In the genomic region with DNA sequence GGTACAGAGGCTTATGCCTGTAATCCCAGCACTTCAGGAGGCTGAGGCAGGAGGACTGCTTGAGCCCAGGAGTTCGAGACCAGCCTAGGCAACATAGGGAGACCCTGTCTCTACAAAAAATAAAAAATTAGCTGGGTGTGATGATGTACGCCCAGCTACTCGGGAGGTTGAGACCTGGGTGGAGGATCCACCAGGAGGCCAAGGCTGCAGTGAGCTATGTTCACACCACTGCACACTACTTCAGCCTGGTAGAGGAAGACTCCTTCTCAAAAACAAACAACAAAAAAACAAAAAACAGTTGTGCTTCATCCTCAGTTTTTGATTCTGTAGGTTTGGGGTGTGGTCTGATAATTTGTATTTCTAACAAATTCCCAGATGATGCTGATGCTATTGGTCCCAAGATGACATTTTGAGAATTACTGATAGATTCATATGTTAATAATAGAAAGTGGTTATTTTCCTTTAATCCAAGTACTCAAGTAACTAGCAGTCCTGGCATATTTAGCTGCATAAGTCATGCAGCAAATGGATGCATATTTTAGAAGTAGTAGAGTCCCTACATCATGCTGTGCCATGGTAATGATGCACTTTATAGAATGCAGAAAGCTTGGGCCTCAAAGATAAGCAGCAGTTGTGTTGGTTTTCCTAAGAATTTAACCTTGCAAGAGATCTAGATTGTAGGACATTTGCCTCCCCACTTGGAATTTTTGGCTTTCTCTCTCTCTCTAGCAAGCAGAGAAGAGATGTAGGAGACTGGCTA, we compare ENCODE assay signal across 19 cellular contexts.
"Had no signal": no experiment of that assay in that cellular context is flagged by ENCODE, and none has a peak within 500 bp of the region (broad histone marks: within the 10 kb centered on the region; RNA-seq: fewer than 3 reads in every experiment).

No MANE protein-coding gene starts in this region.

- H3K36me3 Mint-ChIP-seq: activated naive CD4-positive, alpha-beta T cell treated with anti-CD3 and anti-CD28 coated beads, Interleukin-2, amount 50 U/mL, for 24 hours; type B pancreatic cell had no signal

- ATAC-seq: left ventricle myocardium superior had no signal

- H3K27ac ChIP-seq: right atrium auricular region, skin epidermis, suprapubic skin, VCaP had no signal

- H3K36me3 ChIP-seq: right atrium auricular region, suprapubic skin had no signal

- H3K4me1 Mint-ChIP-seq: activated naive CD4-positive, alpha-beta T cell treated with anti-CD3 and anti-CD28 coated beads, Interleukin-2, amount 50 U/mL, for 24 hours; endodermal cell; nephron progenitor cell had no signal

- H3K9me3 Mint-ChIP-seq: activated naive CD4-positive, alpha-beta T cell treated with anti-CD3 and anti-CD28 coated beads, Interleukin-2, amount 50 U/mL, for 24 hours; endodermal cell; nephron progenitor cell; stimulated activated naive CD8-positive, alpha-beta T cell treated with anti-CD3 and anti-CD28 coated beads, Interleukin-15, Interleukin-2, amounts not matched to agents 100 ng/mL and 50 ng/mL, for 24 hours had no signal

- H3K27me3 Mint-ChIP-seq: stimulated activated naive CD8-positive, alpha-beta T cell treated with anti-CD3 and anti-CD28 coated beads, Interleukin-15, Interleukin-2, amounts not matched to agents 100 ng/mL and 50 ng/mL, for 24 hours; type B pancreatic cell had no signal

- H3K27ac Mint-ChIP-seq: activated naive CD4-positive, alpha-beta T cell treated with anti-CD3 and anti-CD28 coated beads, Interleukin-2, amount 50 U/mL, for 24 hours; endodermal cell; nephron progenitor cell; stimulated activated naive CD8-positive, alpha-beta T cell treated with anti-CD3 and anti-CD28 coated beads, Interleukin-15, Interleukin-2, amounts not matched to agents 100 ng/mL and 50 ng/mL, for 24 hours; type B pancreatic cell had no signal

- DNase-seq: activated CD4-positive, alpha-beta T cell treated with anti-CD3 and anti-CD28 coated beads, Interleukin-2, amount 50 U/mL, for 48 hours; activated T-cell treated with anti-CD3 and anti-CD28 coated beads, Interleukin-2, amount 50 U/mL, for 1 hour; amniotic stem cell; cerebellar nuclear complex; endodermal cell; erythroblast; hypothalamus; kidney glomerular epithelial cell; left ventricle myocardium superior; nephron progenitor cell; occipital lobe; stimulated activated CD4-positive, alpha-beta T cell treated with anti-CD3 and anti-CD28 coated beads, Interleukin-4, amount 100 ng/mL, for 24 hours had no signal

- H3K9me3 ChIP-seq: right atrium auricular region, suprapubic skin had no signal

- H3K27me3 ChIP-seq: right atrium auricular region, suprapubic skin had no signal

- H3K4me3 ChIP-seq: right atrium auricular region, skin epidermis, suprapubic skin had no signal

- H3K4me1 ChIP-seq: suprapubic skin had no signal

- H3K4me3 Mint-ChIP-seq: activated naive CD4-positive, alpha-beta T cell treated with anti-CD3 and anti-CD28 coated beads, Interleukin-2, amount 50 U/mL, for 24 hours; endodermal cell; nephron progenitor cell; stimulated activated naive CD8-positive, alpha-beta T cell treated with anti-CD3 and anti-CD28 coated beads, Interleukin-15, Interleukin-2, amounts not matched to agents 100 ng/mL and 50 ng/mL, for 24 hours; type B pancreatic cell had no signal
